In the genomic region with DNA sequence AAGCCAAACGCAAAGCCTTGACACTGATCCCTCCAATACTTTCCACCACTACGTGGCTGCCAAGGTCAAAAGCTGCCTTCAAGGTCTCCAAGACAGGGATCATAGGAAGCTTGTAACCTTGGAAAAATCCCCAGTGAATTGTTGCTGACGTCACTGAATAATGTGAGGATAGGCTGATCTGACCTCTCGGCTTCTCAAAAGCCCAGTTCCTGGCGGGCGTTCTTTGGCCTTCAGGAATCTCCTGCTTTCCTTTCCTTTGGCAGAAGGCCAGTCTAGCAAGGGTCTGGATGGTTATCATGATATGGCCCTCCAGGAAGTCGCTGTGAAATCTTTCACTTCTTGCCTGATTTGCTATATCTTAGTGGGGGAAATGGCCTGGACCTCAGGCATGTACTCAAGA, we compare ENCODE assay signal across 25 cellular contexts.
DNase-seq lines count a peak whose midpoint lies in the region; ATAC-seq, FAIRE-seq and TF ChIP-seq lines count a peak whose summit lies in the region.
"Had no signal": no experiment of that assay in that cellular context is flagged by ENCODE, and none has a peak within 500 bp of the region (broad histone marks: within the 10 kb centered on the region; RNA-seq: fewer than 3 reads in every experiment).

No MANE protein-coding gene starts in this region.

- intact Hi-C loops in CD8-positive, alpha-beta T cell (cut with DNase I, micrococcal nuclease): loop anchor here in 1 of 2 experiments (10.0 kb wide), 1 partner anchor 299 kb away; the partner anchor contains the start of gene PERP
- intact Hi-C loops in esophagus squamous epithelium (cut with DNase I): loop anchor here (5.0 kb wide), 1 partner anchor 62 kb away; the partner anchor contains the start of gene TNFAIP3
- intact Hi-C loops in HepG2 (cut with micrococcal nuclease; ENCODE audit: unreplicated experiment): loop anchor here (10.0 kb wide), 1 partner anchor 139 kb away; no protein-coding TSS in a partner anchor
- intact Hi-C loops in sciatic nerve (cut with DNase I): no loop called here

- no peak overlapping the region for H2AFZ ChIP-seq in HepG2 (ENCODE audit: low read length)

- peak overlapping the region; percentile 42 for H3K27ac Mint-ChIP-seq in CD8-positive, alpha-beta T cell
- H3K27ac Mint-ChIP-seq: activated CD8-positive, alpha-beta memory T cell treated with anti-CD3 and anti-CD28 coated beads, Interleukin-2, amount 10 ng/mL, durations not matched to agents 7 days and 5 days; activated naive CD8-positive, alpha-beta T cell treated with anti-CD3 and anti-CD28 coated beads for 36 hours; activated T-helper 1 cell treated with anti-CD3 and anti-CD28 coated beads, Interleukin-12 subunit alpha, Interleukin-12 subunit beta, Interleukin-2, Interleukin-4 antibody, amounts not matched to agents 30 ng/mL and 10 ng/mL and 1 ng/mL, durations not matched to agents 14 hours and 24 hours and 36 hours; HFFc6; memory B cell; nephron progenitor cell had no signal

- no peak overlapping the region for H3K4me2 ChIP-seq in HepG2 (ENCODE audit: low read depth, low read length)

- H3K4me3 Mint-ChIP-seq in CD8-positive, alpha-beta T cell: no peak overlapping the region
- H3K4me3 Mint-ChIP-seq: activated CD8-positive, alpha-beta memory T cell treated with anti-CD3 and anti-CD28 coated beads, Interleukin-2, amount 10 ng/mL, durations not matched to agents 7 days and 5 days; activated naive CD8-positive, alpha-beta T cell treated with anti-CD3 and anti-CD28 coated beads for 36 hours; activated T-helper 1 cell treated with anti-CD3 and anti-CD28 coated beads, Interleukin-12 subunit alpha, Interleukin-12 subunit beta, Interleukin-2, Interleukin-4 antibody, amounts not matched to agents 30 ng/mL and 10 ng/mL and 1 ng/mL, durations not matched to agents 14 hours and 24 hours and 36 hours; HFFc6; memory B cell; nephron progenitor cell had no signal

- TF ChIP-seq POLR2A in esophagus squamous epithelium (IDR thresholded peaks at IDR 0.05) (no peak), HepG2 (IDR thresholded peaks at IDR 0.05; ENCODE audit: insufficient read depth in 1 of 2, low read depth in 2 of 2, low read length in 2 of 2) (no peak)

- H3K4me1 Mint-ChIP-seq in CD8-positive, alpha-beta T cell (ENCODE audit: low read depth): peaks cover 33% of the 10 kb centered on the region

- H4K20me1 ChIP-seq in HepG2 (ENCODE audit: insufficient read depth, low read length): no peaks in the 10 kb centered on the region

- no peak for TF ChIP-seq EP300 in HepG2 (IDR thresholded peaks at IDR 0.05; ENCODE audit: low read depth in 2 of 2, low read length in 2 of 2)
- TF ChIP-seq EP300 in HepG2 (CRISPR knock-in tag; IDR thresholded peaks at IDR 0.05; ENCODE audit: borderline replicate concordance): no peak

- H3K4me3 ChIP-seq in CD8-positive, alpha-beta T cell (ENCODE audit: low read depth, low read length): no peak overlapping the region
- H3K4me3 ChIP-seq in esophagus squamous epithelium (no peak overlapping the region), HepG2 (replicated peaks in 1 of 3; ENCODE audit: insufficient read depth in 1 of 3, low read depth in 2 of 3, low read length in 3 of 3) (no peak overlapping the region), small intestine (ENCODE audit: low read depth in 1 of 2, low read length in 2 of 2) (no peak overlapping the region)
- H3K4me3 ChIP-seq: stomach, vagina had no signal

- in situ Hi-C loops in HepG2 (cut with HindIII; ENCODE audit: extremely low pct_ligation_motif_present, low pct_unique_long_range_greater_than_20kb): loop anchor here (5.0 to 10.0 kb wide), 2 partner anchors 59 to 98 kb away; partner anchors contain the start of gene TNFAIP3

- no peak for TF ChIP-seq RAD21 in HepG2 (CRISPR knock-in tag; IDR thresholded peaks at IDR 0.05)

- FAIRE-seq in HepG2 (lab: Jason Lieb, UNC) (no peak), small intestine (lab: Jason Lieb, UNC) (no peak)
- FAIRE-seq: islet of Langerhans, TTC549 had no signal

- no peak overlapping the region for H3K27ac ChIP-seq in CD8-positive, alpha-beta T cell (ENCODE audit: low read depth, low read length)
- H3K27ac ChIP-seq in esophagus squamous epithelium: peak overlapping the region in 3 of 4 donors; percentile 70 to 75 (median 71)
- H3K27ac ChIP-seq in HepG2 (ENCODE audit: extremely low read length, insufficient read depth, low read length): no peak overlapping the region
- H3K27ac ChIP-seq in small intestine (ENCODE audit: low read depth in 1 of 2, low read length in 1 of 2): no peak overlapping the region
- H3K27ac ChIP-seq: vagina had no signal

- H3K4me1 ChIP-seq in CD8-positive, alpha-beta T cell (ENCODE audit: insufficient read depth, low read length): peaks cover 24% of the 10 kb centered on the region
- peaks cover 0 to 39% (median 25%) of the 10 kb centered on the region in 3 donors for H3K4me1 ChIP-seq in esophagus squamous epithelium
- H3K4me1 ChIP-seq in HepG2 (ENCODE audit: insufficient read depth, low read length): peaks cover 86% of the 10 kb centered on the region
- H3K4me1 ChIP-seq in small intestine (ENCODE audit: control insufficient read depth in 2 of 2, insufficient read depth in 1 of 2, low read depth in 1 of 2, low read length in 1 of 2): no peaks in the 10 kb centered on the region

- 54 to 74% methylated on average over 6 to 7 of the region's 7 CpGs for WGBS in esophagus squamous epithelium, 2 donors
- 82% methylated on average over 7 of the region's 7 CpGs for WGBS in HepG2 (ENCODE audit: low lambda C conversion rate)
- 85 to 89% (median 89%) methylated on average over 7 of the region's 7 CpGs for WGBS in small intestine, 3 donors

- H3K9me3 ChIP-seq in CD8-positive, alpha-beta T cell (ENCODE audit: low read length): no peaks in the 10 kb centered on the region
- H3K9me3 ChIP-seq in esophagus squamous epithelium (no peaks in the 10 kb centered on the region), HepG2 (ENCODE audit: low read length) (no peaks in the 10 kb centered on the region), small intestine (ENCODE audit: control insufficient read depth, low read depth) (no peaks in the 10 kb centered on the region)
- H3K9me3 ChIP-seq: stomach, vagina had no signal

- no peak for DNase-seq in CD8-positive, alpha-beta T cell
- DNase-seq in esophagus squamous epithelium (lab: John Stamatoyannopoulos, UW): no peak
- no peak for DNase-seq in HepG2 (ENCODE audit: low spot score)
- DNase-seq in sciatic nerve (ENCODE audit: low spot score): no peak
- no peak for DNase-seq in NCI-H748 treated with DMSO at 0.1 percent for 48 hours (lab: John Stamatoyannopoulos, UW)
- DNase-seq in small intestine: no peak
- DNase-seq: activated CD8-positive, alpha-beta memory T cell treated with anti-CD3 and anti-CD28 coated beads, Interleukin-2, amount 10 ng/mL, durations not matched to agents 7 days and 5 days; activated naive CD8-positive, alpha-beta T cell treated with anti-CD3 and anti-CD28 coated beads for 36 hours; C1 segment of cervical spinal cord; HFFc6; hippocampal formation; NCI-H1436 treated with DMSO at 0.1 percent for 48 hours; NCI-H2171 treated with DMSO at 0.1 percent for 48 hours; NCI-H526; nephron progenitor cell; posterior cingulate gyrus; stimulated activated CD4-positive, alpha-beta T cell treated with anti-CD3 and anti-CD28 coated beads, Interleukin-4, amount 100 ng/mL, for 4 hours; stomach had no signal

- TF ChIP-seq CTCF in CD8-positive, alpha-beta T cell (IDR thresholded peaks at IDR 0.05): no peak
- TF ChIP-seq CTCF in esophagus squamous epithelium (IDR thresholded peaks at IDR 0.05): no peak
- TF ChIP-seq CTCF in HepG2 (CRISPR knock-in tag; IDR thresholded peaks at IDR 0.05): no peak

- no peaks in the 10 kb centered on the region for H3K36me3 ChIP-seq in CD8-positive, alpha-beta T cell (ENCODE audit: insufficient read depth, low read length)
- H3K36me3 ChIP-seq in esophagus squamous epithelium (no peaks in the 10 kb centered on the region), HepG2 (replicated peaks in 1 of 2; ENCODE audit: control insufficient read depth in 1 of 2, insufficient read depth in 2 of 2, low read length in 2 of 2) (no peaks in the 10 kb centered on the region), small intestine (ENCODE audit: control insufficient read depth in 2 of 2, insufficient read depth in 2 of 2, low read length in 2 of 2) (no peaks in the 10 kb centered on the region)
- H3K36me3 ChIP-seq: stomach, vagina had no signal

- CTCF ChIA-PET in CD8-positive, alpha-beta T cell (lab: Charles Lee): interaction anchor here (4.3 kb wide), 1 partner anchor 62 kb away, joined by 25 read pairs; the partner anchor contains the start of gene TNFAIP3
- CTCF ChIA-PET in HepG2 (lab: Yijun Ruan, JAX; ENCODE audit: low intra/inter-chr PET ratio, low total read pairs): no interaction called here

- POLR2A ChIA-PET in CD8-positive, alpha-beta T cell (lab: Charles Lee): interaction anchor here (1.5 kb wide), 1 partner anchor 11 kb away, joined by 5 read pairs; no protein-coding TSS in a partner anchor
- POLR2A ChIA-PET in HepG2 (lab: Yijun Ruan, JAX): no interaction called here

- no peaks in the 10 kb centered on the region for H3K27me3 ChIP-seq in CD8-positive, alpha-beta T cell (ENCODE audit: insufficient read depth, low read length)
- H3K27me3 ChIP-seq in esophagus squamous epithelium: no peaks in the 10 kb centered on the region
- no peaks in the 10 kb centered on the region for H3K27me3 ChIP-seq in HepG2 (ENCODE audit: control insufficient read depth in 1 of 2, insufficient read depth in 2 of 2, low read length in 2 of 2)
- no peaks in the 10 kb centered on the region for H3K27me3 ChIP-seq in small intestine (ENCODE audit: control insufficient read depth in 2 of 2, insufficient read depth in 2 of 2, low read length in 2 of 2)
- H3K27me3 ChIP-seq: stomach, vagina had no signal

- H3K9ac ChIP-seq in HepG2 (ENCODE audit: insufficient read depth, low read depth, low read length): no peak overlapping the region

- no peak for ATAC-seq in CD8-positive, alpha-beta T cell
- ATAC-seq in HepG2 (no peak), sciatic nerve (peak; percentile 57), HG02852 (IDR thresholded peaks at IDR 0.05; ENCODE audit: unreplicated experiment) (no peak), HG03442 (IDR thresholded peaks at IDR 0.05; ENCODE audit: unreplicated experiment) (no peak)
- ATAC-seq: activated CD8-positive, alpha-beta memory T cell treated with anti-CD3 and anti-CD28 coated beads, Interleukin-2, amount 10 ng/mL, durations not matched to agents 7 days and 5 days had no signal

- no peaks in the 10 kb centered on the region for H3K9me3 Mint-ChIP-seq in CD8-positive, alpha-beta T cell
- H3K9me3 Mint-ChIP-seq: HFFc6, memory B cell, nephron progenitor cell had no signal

- H3K36me3 Mint-ChIP-seq in CD8-positive, alpha-beta T cell: no peaks in the 10 kb centered on the region
- H3K36me3 Mint-ChIP-seq: memory B cell had no signal

- BruUV-seq in HepG2 (replicated peaks; lab: Mats Ljungman, UMichigan): no TSS peak

- no peaks in the 10 kb centered on the region for H3K79me2 ChIP-seq in HepG2 (ENCODE audit: insufficient read depth, low read length)

- H3K27me3 Mint-ChIP-seq in CD8-positive, alpha-beta T cell (ENCODE audit: low read depth): no peaks in the 10 kb centered on the region
- H3K27me3 Mint-ChIP-seq: activated CD8-positive, alpha-beta memory T cell treated with anti-CD3 and anti-CD28 coated beads, Interleukin-2, amount 10 ng/mL, durations not matched to agents 7 days and 5 days; activated naive CD8-positive, alpha-beta T cell treated with anti-CD3 and anti-CD28 coated beads for 36 hours; memory B cell had no signal

TF ChIP-seq in HepG2, 621 proteins besides CTCF, POLR2A, EP300 and RAD21 (continues in another document):
- TF ChIP-seq ZFP82 (CRISPR knock-in tag; IDR thresholded peaks at IDR 0.05; ENCODE audit: borderline replicate concordance): no peak

Comparison
In these comparisons a context has a peak if more than half of its experiments do, and no peak if none do; other contexts are left out.
1. H3K27ac ChIP-seq: peak in esophagus squamous epithelium (3 of 4); none in CD8-positive, alpha-beta T cell (single experiment), HepG2 (single experiment) and small intestine (0 of 2).